Comparison of ENCODE assay signal across 1 cellular context in the genomic region with DNA sequence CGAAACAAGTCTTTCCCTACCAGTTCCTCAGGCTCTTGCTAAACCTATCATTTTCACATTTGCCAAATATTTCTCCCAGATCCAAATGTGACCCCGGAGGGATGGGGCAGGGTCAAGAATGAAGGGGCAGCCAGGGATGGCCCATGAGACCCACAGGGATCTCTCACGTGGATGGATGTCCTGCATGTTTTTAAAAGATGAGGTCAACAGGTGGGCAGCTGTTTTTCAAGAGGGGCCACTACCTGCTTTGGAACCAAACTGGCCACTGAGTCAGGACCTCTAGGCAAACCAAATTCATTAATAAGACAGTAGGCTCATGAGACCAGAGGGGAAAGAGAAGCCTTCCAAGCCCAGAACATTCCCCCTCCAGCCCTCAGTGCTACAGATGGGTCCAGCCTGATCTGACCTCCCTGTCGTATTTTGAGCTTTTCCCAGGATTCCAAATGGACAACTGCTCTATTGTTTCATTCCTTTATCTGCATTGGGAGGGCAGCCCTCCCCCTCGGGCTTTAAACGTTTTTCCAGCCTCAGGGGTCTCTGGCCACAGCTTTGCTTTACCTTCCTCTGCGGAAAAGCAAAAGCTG.
TF ChIP-seq lines count a peak whose summit lies in the region.

No MANE protein-coding gene starts in this region.

TF ChIP-seq in H1, 55 proteins besides CTCF, POLR2A, EP300 and RAD21:
- TF ChIP-seq, protein P1, sequence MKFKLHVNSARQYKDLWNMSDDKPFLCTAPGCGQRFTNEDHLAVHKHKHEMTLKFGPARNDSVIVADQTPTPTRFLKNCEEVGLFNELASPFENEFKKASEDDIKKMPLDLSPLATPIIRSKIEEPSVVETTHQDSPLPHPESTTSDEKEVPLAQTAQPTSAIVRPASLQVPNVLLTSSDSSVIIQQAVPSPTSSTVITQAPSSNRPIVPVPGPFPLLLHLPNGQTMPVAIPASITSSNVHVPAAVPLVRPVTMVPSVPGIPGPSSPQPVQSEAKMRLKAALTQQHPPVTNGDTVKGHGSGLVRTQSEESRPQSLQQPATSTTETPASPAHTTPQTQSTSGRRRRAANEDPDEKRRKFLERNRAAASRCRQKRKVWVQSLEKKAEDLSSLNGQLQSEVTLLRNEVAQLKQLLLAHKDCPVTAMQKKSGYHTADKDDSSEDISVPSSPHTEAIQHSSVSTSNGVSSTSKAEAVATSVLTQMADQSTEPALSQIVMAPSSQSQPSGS (IDR thresholded peaks at IDR 0.05; ENCODE audit: low read length): no peak
- TF ChIP-seq, protein P2, sequence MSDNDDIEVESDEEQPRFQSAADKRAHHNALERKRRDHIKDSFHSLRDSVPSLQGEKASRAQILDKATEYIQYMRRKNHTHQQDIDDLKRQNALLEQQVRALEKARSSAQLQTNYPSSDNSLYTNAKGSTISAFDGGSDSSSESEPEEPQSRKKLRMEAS (IDR thresholded peaks at IDR 0.05): no peak
- TF ChIP-seq SUZ12 (IDR thresholded peaks at IDR 0.05; ENCODE audit: low read length) (no peak), NRF1 (IDR thresholded peaks at IDR 0.05; ENCODE audit: low read depth, low read length) (no peak)
TF ChIP-seq in H1: peak in this region for 0.
